In genomic region chr20:41174782-41175181, GRCh38 we compare ENCODE assay signal across 9 cellular contexts.
DNase-seq lines count a peak whose midpoint lies in the region; ATAC-seq and TF ChIP-seq lines count a peak whose summit lies in the region.
"Had no signal": no experiment of that assay in that cellular context is flagged by ENCODE, and none has a peak within 500 bp of the region (broad histone marks: within the 10 kb centered on the region; RNA-seq: fewer than 3 reads in every experiment).

No MANE protein-coding gene starts in this region.

- H3K4me1 Mint-ChIP-seq in nephron progenitor cell: peaks cover 22% of the 10 kb centered on the region

- H3K4me3 ChIP-seq in AG10803 (ENCODE audit: low read length) (no peak overlapping the region), coronary artery (no peak overlapping the region)

- peak overlapping the region; percentile 77 for H3K27ac Mint-ChIP-seq in nephron progenitor cell

- DNase-seq in AG10803 (ENCODE audit: low read depth) (peak; percentile 35), NCI-H226 (peak; percentile 14), coronary artery (ENCODE audit: low spot score) (peak; percentile 74), nephron progenitor cell (no peak), MV-4-11 (lab: John Stamatoyannopoulos, UW) (no peak), globus pallidus (ENCODE audit: low spot score) (no peak)
- DNase-seq: activated CD8-positive, alpha-beta memory T cell treated with anti-CD3 and anti-CD28 coated beads for 24 hours had no signal

- no peaks in the 10 kb centered on the region for H3K9me3 Mint-ChIP-seq in nephron progenitor cell

- H3K27me3 Mint-ChIP-seq in nephron progenitor cell (ENCODE audit: low read depth, poor library complexity): no peaks in the 10 kb centered on the region

- H3K27ac ChIP-seq in coronary artery: peak overlapping the region; percentile 86 to 93

- no peak for TF ChIP-seq CTCF in AG10803 (conservative IDR thresholded peaks at IDR 0.05; ENCODE audit: low read length)
- no peak for TF ChIP-seq CTCF in coronary artery (IDR thresholded peaks at IDR 0.05)
- no peak for TF ChIP-seq CTCF in nephron progenitor cell (IDR thresholded peaks at IDR 0.05)

- ATAC-seq in HG03520 (IDR thresholded peaks at IDR 0.05; ENCODE audit: unreplicated experiment) (no peak), GM21528 (IDR thresholded peaks at IDR 0.05; ENCODE audit: low FRiP score, unreplicated experiment) (no peak)

- H3K4me3 Mint-ChIP-seq in nephron progenitor cell: no peak overlapping the region

- H3K36me3 Mint-ChIP-seq in nephron progenitor cell (ENCODE audit: low read depth): peaks cover 61% of the 10 kb centered on the region

Comparison
In these comparisons a context has a peak if more than half of its experiments do, and no peak if none do; other contexts are left out.
1. DNase-seq: peak in AG10803 (single experiment), NCI-H226 (single experiment) and coronary artery (single experiment); none in nephron progenitor cell (single experiment), MV-4-11 (single experiment) and globus pallidus (single experiment).